Comparison of ENCODE assay signal across 8 cellular contexts in the genomic region with DNA sequence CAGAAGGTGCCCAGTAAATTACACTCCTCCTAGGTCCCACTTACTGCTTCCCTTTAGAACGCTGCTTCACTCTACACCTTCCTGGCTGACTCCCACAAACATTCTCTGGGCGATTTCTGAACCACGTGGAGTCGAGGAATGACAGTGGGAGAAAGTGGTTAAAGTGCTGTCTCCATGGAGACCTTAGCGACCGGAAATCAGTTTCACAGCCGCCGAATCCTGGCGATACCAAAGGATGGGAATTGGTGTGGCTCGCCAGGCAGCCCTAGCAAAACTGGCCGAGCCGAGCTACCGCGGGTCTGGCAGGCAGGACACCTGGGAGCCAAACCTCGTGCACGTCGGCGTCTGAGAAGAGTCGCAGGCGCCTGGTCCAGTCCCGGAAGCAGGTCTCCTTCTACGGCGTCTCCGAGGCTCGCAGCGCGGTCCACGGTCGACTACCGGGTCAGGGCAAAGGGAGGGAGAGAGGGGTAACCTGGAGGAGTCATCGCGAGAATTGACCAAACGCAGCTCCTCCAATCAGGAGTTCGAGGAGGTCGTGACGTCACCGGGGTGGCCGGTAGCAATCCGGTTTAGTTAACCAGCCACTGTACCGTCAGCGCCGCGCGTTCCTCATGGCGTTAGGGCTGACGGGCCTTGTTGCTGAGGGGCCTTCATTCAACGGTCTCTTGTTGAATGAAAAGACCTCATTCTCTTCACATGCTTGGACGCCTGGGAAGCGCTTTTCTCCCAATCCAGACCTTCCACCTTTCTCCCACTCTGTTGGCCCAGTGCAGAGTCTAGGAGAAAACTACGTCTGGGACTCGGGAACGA. TPM values are rescaled to one million over a fixed set of nuclear protein-coding genes. Genes with fewer than 3 reads are reported as not detected.
DNase-seq lines count a peak whose midpoint lies in the region; ATAC-seq, FAIRE-seq and TF ChIP-seq lines count a peak whose summit lies in the region.

TSS of gene THADA (minus strand) at position 436 of the 810 bp plus-strand sequence. CDS start 3,646 bp downstream, outside the sequence.

- TF ChIP-seq POLR2A in GM12891 (IDR thresholded peaks at IDR 0.05; ENCODE audit: low read depth, low read length) (peak; percentile 99), adrenal gland (IDR thresholded peaks at IDR 0.05) (peak; percentile 94 to 96), heart left ventricle (IDR thresholded peaks at IDR 0.05) (peak; percentile 1 to 87), upper lobe of left lung (IDR thresholded peaks at IDR 0.05) (peak; percentile 72 to 95 (median 90))

- H3K9me3 ChIP-seq in adrenal gland (replicated peaks in 1 of 3) (no peaks in the 10 kb centered on the region), heart left ventricle (no peaks in the 10 kb centered on the region), upper lobe of left lung (no peaks in the 10 kb centered on the region)

- TF ChIP-seq CTCF in adrenal gland (IDR thresholded peaks at IDR 0.05) (no peak), heart left ventricle (IDR thresholded peaks at IDR 0.05) (peak in 1 of 12 donors; percentile 7), upper lobe of left lung (IDR thresholded peaks at IDR 0.05) (peak in 1 of 6 experiments; percentile 10)

- no peak for TF ChIP-seq EP300 in upper lobe of left lung (IDR thresholded peaks at IDR 0.05)

- H3K27ac Mint-ChIP-seq in T-cell: peak within 1 kb of the TSS; percentile 94

- no peaks in the 10 kb centered on the region for H3K36me3 Mint-ChIP-seq in T-cell

- 0 to 1% (median 0%) methylated on average over 36 to 52 of the region's 52 CpGs for WGBS in adrenal gland, 4 donors
- 0 to 1% (median 0%) methylated on average over 30 to 52 of the region's 52 CpGs for WGBS in heart left ventricle, 4 donors
- WGBS in upper lobe of left lung, 2 donors: 0 to 1% methylated on average over 28 to 52 of the region's 52 CpGs

- H3K36me3 ChIP-seq in adrenal gland (replicated peaks in 1 of 2) (peaks cover 0 to 3% of the 10 kb centered on the region in 2 donors), heart left ventricle (peaks cover 0 to 19% (median 15%) of the 10 kb centered on the region in 9 donors), upper lobe of left lung (peaks cover 0 to 6% (median 5%) of the 10 kb centered on the region in 4 donors)

- POLR2A ChIA-PET in T-cell (lab: Charles Lee): interaction anchor here (0.5 to 0.8 kb wide), 8 partner anchors 9 to 781 kb away, joined by 3 to 7 read pairs (median 3); partner anchors contain the start of gene ZFP36L2 (in 1 of the 2)

- H3K4me1 ChIP-seq in adrenal gland (replicated peaks in 1 of 2) (peaks cover 7 to 9% of the 10 kb centered on the region in 2 donors), heart left ventricle (peaks cover 0 to 21% (median 14%) of the 10 kb centered on the region in 12 donors), upper lobe of left lung (peaks cover 13 to 23% (median 18%) of the 10 kb centered on the region in 4 donors)

- FAIRE-seq in GM12891 (lab: Jason Lieb, UNC): peak; percentile 93

- H3K27ac ChIP-seq in adrenal gland (peak within 1 kb of the TSS; percentile 85 to 94 (median 93)), heart left ventricle (peak within 1 kb of the TSS; percentile 80 to 97 (median 88)), upper lobe of left lung (peak within 1 kb of the TSS; percentile 79 to 92 (median 89))

- peak; percentile 98 for ATAC-seq in HG02840 (IDR thresholded peaks at IDR 0.05; ENCODE audit: low FRiP score, unreplicated experiment)
- ATAC-seq in T-cell (replicated peaks in 1 of 4): peak; percentile 95 to 98 (median 96)
- peak; percentile 99 to 100 (median 99) for ATAC-seq in heart left ventricle
- peak; percentile 98 to 99 for ATAC-seq in upper lobe of left lung (ENCODE audit: low FRiP score in 2 of 2)

- peaks cover 0 to 4% of the 10 kb centered on the region in 2 donors for H3K27me3 Mint-ChIP-seq in T-cell

- H3K9me3 Mint-ChIP-seq in T-cell: no peaks in the 10 kb centered on the region

- H3K4me1 Mint-ChIP-seq in T-cell: peaks cover 37 to 40% (median 39%) of the 10 kb centered on the region in 3 donors

- peak; percentile 80 for DNase-seq in GM12891 (ENCODE audit: insufficient read length, low spot score)
- DNase-seq in NCI-H1436 treated with DMSO at 0.1 percent for 48 hours (lab: John Stamatoyannopoulos, UW): peak; percentile 92
- peak; percentile 83 to 95 (median 89) for DNase-seq in T-cell
- peak; percentile 100 for DNase-seq in adrenal gland
- DNase-seq in heart left ventricle: peak; percentile 99 to 100 (median 99)
- peak; percentile 97 to 100 (median 99) for DNase-seq in posterior cingulate gyrus
- peak; percentile 95 to 98 for DNase-seq in upper lobe of left lung

- H3K4me3 ChIP-seq in adrenal gland (peak within 1 kb of the TSS; percentile 2 to 87 (median 74)), heart left ventricle (peak within 1 kb of the TSS; percentile 33 to 90 (median 84)), upper lobe of left lung (peak within 1 kb of the TSS; percentile 73 to 78 (median 74))

- CTCF ChIA-PET in T-cell (lab: Charles Lee): interaction anchor here in 1 of 2 donors (0.6 to 1.3 kb wide), 5 partner anchors 9 to 785 kb away, joined by 3 to 9 read pairs (median 3); partner anchors contain the start of gene PLEKHH2

- H3K4me3 Mint-ChIP-seq in T-cell: peak within 1 kb of the TSS; percentile 96 to 97 (median 97)

- H3K27me3 ChIP-seq in adrenal gland (no peaks in the 10 kb centered on the region), heart left ventricle (no peaks in the 10 kb centered on the region), upper lobe of left lung (no peaks in the 10 kb centered on the region)

- intact Hi-C loops in adrenal gland (cut with DNase I): no loop called here
- intact Hi-C loops in heart left ventricle (cut with DNase I): no loop called here
- intact Hi-C loops in posterior cingulate gyrus (cut with DNase I): no loop called here

TF ChIP-seq in GM12891, 5 proteins besides CTCF, POLR2A, EP300 and RAD21:
- peak; percentile 99 for TF ChIP-seq POLR2AphosphoS5 (IDR thresholded peaks at IDR 0.05; ENCODE audit: low read depth, low read length)
- no peak for TF ChIP-seq SPI1 (IDR thresholded peaks at IDR 0.05; ENCODE audit: low read depth, low read length)
- TF ChIP-seq POU2F2 (IDR thresholded peaks at IDR 0.05; ENCODE audit: low read depth, low read length): peak; percentile 75
- TF ChIP-seq TAF1 (IDR thresholded peaks at IDR 0.05; ENCODE audit: low read depth, low read length): peak; percentile 93

RNA-seq across cellular contexts. Expression of gene THADA, which starts in this region (rescaled TPM):
- polyA plus RNA-seq in GM12891 (2012; ENCODE audit: low read depth, missing spikeins): 8.4 TPM
- 10 to 100 TPM; 36.4 to 50.5 (median 40.6) TPM for total RNA-seq in T-cell
- total RNA-seq in adrenal gland: 10 to 100 TPM; 17.8 to 38.4 (median 26.8) TPM
- polyA plus RNA-seq in adrenal gland: 10 to 100 TPM; 14.1 to 22.3 (median 18.0) TPM
- 10 to 100 TPM; 11.1 to 21.4 (median 13.6) TPM for total RNA-seq in heart left ventricle
- polyA plus RNA-seq in heart left ventricle: 10 to 100 TPM in 1 of 2 donors, 1 to 10 TPM in 1; 6.8 to 10.4 TPM
- 10 to 100 TPM; 23.6 to 57.5 (median 37.3) TPM for total RNA-seq in upper lobe of left lung

Comparison
In these comparisons a context has a peak if more than half of its experiments do, and no peak if none do; other contexts are left out.
1. Peak in every context shown above with its lines: DNase-seq, ATAC-seq, H3K4me3 ChIP-seq and H3K27ac ChIP-seq.
2. POLR2A ChIP-seq: peak in every context shown above with its lines; median percentile 99 in GM12891; 95 in adrenal gland; 90 in upper lobe of left lung; 44 in heart left ventricle.